ENCODE assay signal across 2 cellular contexts in the genomic region with DNA sequence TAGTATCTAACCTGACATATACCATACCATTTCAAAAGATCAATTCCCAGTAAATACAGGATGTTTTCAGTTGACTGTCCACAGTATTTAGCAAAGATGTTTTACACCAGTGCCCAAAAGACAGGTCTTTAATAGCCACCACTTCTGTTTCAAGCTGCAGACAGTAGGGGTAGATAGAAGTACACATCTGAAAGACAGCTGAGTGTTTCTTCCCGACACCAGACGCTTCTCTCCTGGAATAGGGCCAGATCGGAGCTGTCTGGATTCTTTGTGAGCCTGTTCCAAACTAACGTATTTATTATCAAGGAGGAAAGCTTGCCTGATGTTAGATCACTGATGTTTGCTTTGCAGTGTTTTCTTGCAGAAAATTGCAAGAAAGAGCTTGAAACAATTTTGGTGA.
TF ChIP-seq lines count a peak whose summit lies in the region.

No MANE protein-coding gene starts in this region.

TF ChIP-seq in GM23338, 12 proteins besides CTCF, POLR2A, EP300 and RAD21 (continued from another document):
- TF ChIP-seq REST (IDR thresholded peaks at IDR 0.05; ENCODE audit: unreplicated experiment) (no peak), NANOG (IDR thresholded peaks at IDR 0.05; ENCODE audit: borderline replicate concordance) (no peak), EZH2 (IDR thresholded peaks at IDR 0.05; ENCODE audit: low read depth, unreplicated experiment) (no peak), JUNB (IDR thresholded peaks at IDR 0.05; ENCODE audit: unreplicated experiment) (no peak), EZH2phosphoT487 (IDR thresholded peaks at IDR 0.05; ENCODE audit: unreplicated experiment) (no peak), CREB1 (CRISPR knock-in tag; IDR thresholded peaks at IDR 0.05; ENCODE audit: low read depth) (no peak)
- TF ChIP-seq, protein P1, sequence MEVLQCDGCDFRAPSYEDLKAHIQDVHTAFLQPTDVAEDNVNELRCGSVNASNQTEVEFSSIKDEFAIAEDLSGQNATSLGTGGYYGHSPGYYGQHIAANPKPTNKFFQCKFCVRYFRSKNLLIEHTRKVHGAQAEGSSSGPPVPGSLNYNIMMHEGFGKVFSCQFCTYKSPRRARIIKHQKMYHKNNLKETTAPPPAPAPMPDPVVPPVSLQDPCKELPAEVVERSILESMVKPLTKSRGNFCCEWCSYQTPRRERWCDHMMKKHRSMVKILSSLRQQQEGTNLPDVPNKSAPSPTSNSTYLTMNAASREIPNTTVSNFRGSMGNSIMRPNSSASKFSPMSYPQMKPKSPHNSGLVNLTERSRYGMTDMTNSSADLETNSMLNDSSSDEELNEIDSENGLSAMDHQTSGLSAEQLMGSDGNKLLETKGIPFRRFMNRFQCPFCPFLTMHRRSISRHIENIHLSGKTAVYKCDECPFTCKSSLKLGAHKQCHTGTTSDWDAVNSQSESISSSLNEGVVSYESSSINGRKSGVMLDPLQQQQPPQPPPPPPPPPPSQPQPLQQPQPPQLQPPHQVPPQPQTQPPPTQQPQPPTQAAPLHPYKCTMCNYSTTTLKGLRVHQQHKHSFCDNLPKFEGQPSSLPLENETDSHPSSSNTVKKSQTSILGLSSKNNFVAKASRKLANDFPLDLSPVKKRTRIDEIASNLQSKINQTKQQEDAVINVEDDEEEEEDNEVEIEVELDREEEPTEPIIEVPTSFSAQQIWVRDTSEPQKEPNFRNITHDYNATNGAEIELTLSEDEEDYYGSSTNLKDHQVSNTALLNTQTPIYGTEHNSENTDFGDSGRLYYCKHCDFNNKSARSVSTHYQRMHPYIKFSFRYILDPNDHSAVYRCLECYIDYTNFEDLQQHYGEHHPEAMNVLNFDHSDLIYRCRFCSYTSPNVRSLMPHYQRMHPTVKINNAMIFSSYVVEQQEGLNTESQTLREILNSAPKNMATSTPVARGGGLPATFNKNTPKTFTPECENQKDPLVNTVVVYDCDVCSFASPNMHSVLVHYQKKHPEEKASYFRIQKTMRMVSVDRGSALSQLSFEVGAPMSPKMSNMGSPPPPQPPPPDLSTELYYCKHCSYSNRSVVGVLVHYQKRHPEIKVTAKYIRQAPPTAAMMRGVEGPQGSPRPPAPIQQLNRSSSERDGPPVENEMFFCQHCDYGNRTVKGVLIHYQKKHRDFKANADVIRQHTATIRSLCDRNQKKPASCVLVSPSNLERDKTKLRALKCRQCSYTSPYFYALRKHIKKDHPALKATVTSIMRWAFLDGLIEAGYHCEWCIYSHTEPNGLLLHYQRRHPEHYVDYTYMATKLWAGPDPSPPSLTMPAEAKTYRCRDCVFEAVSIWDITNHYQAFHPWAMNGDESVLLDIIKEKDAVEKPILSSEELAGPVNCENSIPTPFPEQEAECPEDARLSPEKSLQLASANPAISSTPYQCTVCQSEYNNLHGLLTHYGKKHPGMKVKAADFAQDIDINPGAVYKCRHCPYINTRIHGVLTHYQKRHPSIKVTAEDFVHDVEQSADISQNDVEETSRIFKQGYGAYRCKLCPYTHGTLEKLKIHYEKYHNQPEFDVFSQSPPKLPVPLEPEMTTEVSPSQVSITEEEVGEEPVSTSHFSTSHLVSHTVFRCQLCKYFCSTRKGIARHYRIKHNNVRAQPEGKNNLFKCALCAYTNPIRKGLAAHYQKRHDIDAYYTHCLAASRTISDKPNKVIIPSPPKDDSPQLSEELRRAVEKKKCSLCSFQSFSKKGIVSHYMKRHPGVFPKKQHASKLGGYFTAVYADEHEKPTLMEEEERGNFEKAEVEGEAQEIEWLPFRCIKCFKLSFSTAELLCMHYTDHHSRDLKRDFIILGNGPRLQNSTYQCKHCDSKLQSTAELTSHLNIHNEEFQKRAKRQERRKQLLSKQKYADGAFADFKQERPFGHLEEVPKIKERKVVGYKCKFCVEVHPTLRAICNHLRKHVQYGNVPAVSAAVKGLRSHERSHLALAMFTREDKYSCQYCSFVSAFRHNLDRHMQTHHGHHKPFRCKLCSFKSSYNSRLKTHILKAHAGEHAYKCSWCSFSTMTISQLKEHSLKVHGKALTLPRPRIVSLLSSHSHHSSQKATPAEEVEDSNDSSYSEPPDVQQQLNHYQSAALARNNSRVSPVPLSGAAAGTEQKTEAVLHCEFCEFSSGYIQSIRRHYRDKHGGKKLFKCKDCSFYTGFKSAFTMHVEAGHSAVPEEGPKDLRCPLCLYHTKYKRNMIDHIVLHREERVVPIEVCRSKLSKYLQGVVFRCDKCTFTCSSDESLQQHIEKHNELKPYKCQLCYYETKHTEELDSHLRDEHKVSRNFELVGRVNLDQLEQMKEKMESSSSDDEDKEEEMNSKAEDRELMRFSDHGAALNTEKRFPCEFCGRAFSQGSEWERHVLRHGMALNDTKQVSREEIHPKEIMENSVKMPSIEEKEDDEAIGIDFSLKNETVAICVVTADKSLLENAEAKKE (CRISPR knock-in tag; IDR thresholded peaks at IDR 0.05): no peak
- TF ChIP-seq, protein P2, sequence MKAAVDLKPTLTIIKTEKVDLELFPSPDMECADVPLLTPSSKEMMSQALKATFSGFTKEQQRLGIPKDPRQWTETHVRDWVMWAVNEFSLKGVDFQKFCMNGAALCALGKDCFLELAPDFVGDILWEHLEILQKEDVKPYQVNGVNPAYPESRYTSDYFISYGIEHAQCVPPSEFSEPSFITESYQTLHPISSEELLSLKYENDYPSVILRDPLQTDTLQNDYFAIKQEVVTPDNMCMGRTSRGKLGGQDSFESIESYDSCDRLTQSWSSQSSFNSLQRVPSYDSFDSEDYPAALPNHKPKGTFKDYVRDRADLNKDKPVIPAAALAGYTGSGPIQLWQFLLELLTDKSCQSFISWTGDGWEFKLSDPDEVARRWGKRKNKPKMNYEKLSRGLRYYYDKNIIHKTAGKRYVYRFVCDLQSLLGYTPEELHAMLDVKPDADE (IDR thresholded peaks at IDR 0.05): no peak

TF ChIP-seq in SK-N-SH, 30 proteins besides CTCF, POLR2A, EP300 and RAD21 (continued from another document):
- TF ChIP-seq, protein P3, sequence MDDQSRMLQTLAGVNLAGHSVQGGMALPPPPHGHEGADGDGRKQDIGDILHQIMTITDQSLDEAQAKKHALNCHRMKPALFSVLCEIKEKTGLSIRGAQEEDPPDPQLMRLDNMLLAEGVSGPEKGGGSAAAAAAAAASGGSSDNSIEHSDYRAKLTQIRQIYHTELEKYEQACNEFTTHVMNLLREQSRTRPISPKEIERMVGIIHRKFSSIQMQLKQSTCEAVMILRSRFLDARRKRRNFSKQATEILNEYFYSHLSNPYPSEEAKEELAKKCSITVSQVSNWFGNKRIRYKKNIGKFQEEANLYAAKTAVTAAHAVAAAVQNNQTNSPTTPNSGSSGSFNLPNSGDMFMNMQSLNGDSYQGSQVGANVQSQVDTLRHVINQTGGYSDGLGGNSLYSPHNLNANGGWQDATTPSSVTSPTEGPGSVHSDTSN (IDR thresholded peaks at IDR 0.05): peak; percentile 48
- TF ChIP-seq SMC3 (IDR thresholded peaks at IDR 0.05; ENCODE audit: low read depth, low read length) (peak; percentile 75), ELF1 (IDR thresholded peaks at IDR 0.05) (no peak), TAF1 (IDR thresholded peaks at IDR 0.05; ENCODE audit: borderline replicate concordance, low read depth, low read length) (no peak), RXRA (IDR thresholded peaks at IDR 0.05; ENCODE audit: borderline replicate concordance, low read depth) (no peak), POLR2AphosphoS5 (IDR thresholded peaks at IDR 0.05; ENCODE audit: low read depth, low read length) (peak; percentile 30; the same call in 1 of the 2 replicates), REST (IDR thresholded peaks at IDR 0.05; ENCODE audit: low read depth, low read length) (no peak), FOSL2 (IDR thresholded peaks at IDR 0.05; ENCODE audit: borderline replicate concordance, low read depth) (no peak), USF1 (IDR thresholded peaks at IDR 0.05; ENCODE audit: borderline replicate concordance, low read depth) (no peak), CHD2 (IDR thresholded peaks at IDR 0.05; ENCODE audit: low read length, partially characterized antibody) (peak; percentile 62), RCOR1 (IDR thresholded peaks at IDR 0.05; ENCODE audit: low read length) (peak; percentile 65; the same call in 1 of the 2 replicates), EZH2phosphoT487 (IDR thresholded peaks at IDR 0.05; ENCODE audit: borderline replicate concordance, low read depth) (no peak), TEAD4 (IDR thresholded peaks at IDR 0.05; ENCODE audit: borderline replicate concordance, insufficient read depth) (no peak), MXI1 (IDR thresholded peaks at IDR 0.05; ENCODE audit: low read depth, low read length) (peak; percentile 46; the same call in 1 of the 2 replicates), GABPA (IDR thresholded peaks at IDR 0.05; ENCODE audit: low read depth) (no peak)
- TF ChIP-seq, protein P4, sequence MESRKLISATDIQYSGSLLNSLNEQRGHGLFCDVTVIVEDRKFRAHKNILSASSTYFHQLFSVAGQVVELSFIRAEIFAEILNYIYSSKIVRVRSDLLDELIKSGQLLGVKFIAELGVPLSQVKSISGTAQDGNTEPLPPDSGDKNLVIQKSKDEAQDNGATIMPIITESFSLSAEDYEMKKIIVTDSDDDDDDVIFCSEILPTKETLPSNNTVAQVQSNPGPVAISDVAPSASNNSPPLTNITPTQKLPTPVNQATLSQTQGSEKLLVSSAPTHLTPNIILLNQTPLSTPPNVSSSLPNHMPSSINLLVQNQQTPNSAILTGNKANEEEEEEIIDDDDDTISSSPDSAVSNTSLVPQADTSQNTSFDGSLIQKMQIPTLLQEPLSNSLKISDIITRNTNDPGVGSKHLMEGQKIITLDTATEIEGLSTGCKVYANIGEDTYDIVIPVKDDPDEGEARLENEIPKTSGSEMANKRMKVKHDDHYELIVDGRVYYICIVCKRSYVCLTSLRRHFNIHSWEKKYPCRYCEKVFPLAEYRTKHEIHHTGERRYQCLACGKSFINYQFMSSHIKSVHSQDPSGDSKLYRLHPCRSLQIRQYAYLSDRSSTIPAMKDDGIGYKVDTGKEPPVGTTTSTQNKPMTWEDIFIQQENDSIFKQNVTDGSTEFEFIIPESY (IDR thresholded peaks at IDR 0.05; ENCODE audit: borderline replicate concordance, low read depth): no peak
